In genomic region chr10:108836362-108836761, GRCh38 we compare ENCODE assay signal across 21 cellular contexts.
DNase-seq lines count a peak whose midpoint lies in the region; ATAC-seq, FAIRE-seq and TF ChIP-seq lines count a peak whose summit lies in the region.
"Had no signal": no experiment of that assay in that cellular context is flagged by ENCODE, and none has a peak within 500 bp of the region (broad histone marks: within the 10 kb centered on the region; RNA-seq: fewer than 3 reads in every experiment).

No MANE protein-coding gene starts in this region.

- TF ChIP-seq CTCF in OCI-LY3 (IDR thresholded peaks at IDR 0.05; ENCODE audit: low read depth, low read length), result no peak

- no peak overlapping the region for H3K4me3 ChIP-seq in OCI-LY3 (ENCODE audit: low read length)
- H3K4me3 ChIP-seq: GM23248 had no signal

- H4K20me1 ChIP-seq in OCI-LY3 (ENCODE audit: insufficient read depth, low read length), result no peaks in the 10 kb centered on the region

- H3K9me3 ChIP-seq in OCI-LY3 (ENCODE audit: insufficient read depth, low read length), result no peaks in the 10 kb centered on the region

- H3K9ac ChIP-seq in OCI-LY3 (ENCODE audit: low read length), result no peak overlapping the region
- H3K9ac ChIP-seq: GM23248 had no signal

- peaks cover 17% of the 10 kb centered on the region for H3K4me1 ChIP-seq in OCI-LY3 (ENCODE audit: low read length)

- peak overlapping the region; percentile 32; the same call in 1 of the 2 replicates for H3K4me2 ChIP-seq in OCI-LY3 (ENCODE audit: low read length)

- no peak for FAIRE-seq in GM12891 (lab: Jason Lieb, UNC)
- FAIRE-seq: GM12892 had no signal

- no peak for DNase-seq in stimulated activated CD4-positive, alpha-beta T cell treated with anti-CD3 and anti-CD28 coated beads, Interleukin-15, amount 100 ng/mL, for 24 hours
- DNase-seq in GM12891 (ENCODE audit: insufficient read length, low spot score) (no peak), left ventricle myocardium superior (no peak)
- no peak for DNase-seq in activated CD4-positive, alpha-beta T cell treated with anti-CD3 and anti-CD28 coated beads, Interleukin-2, amount 50 U/mL, for 4 hours
- DNase-seq: CD4-positive, CD25-positive, alpha-beta regulatory T cell; COR-L47; DND-41; GM23248; H9; Kasumi-1; NCI-H1417; NCI-H1694 treated with DMSO at 0.1 percent for 48 hours; NCI-H2081 treated with DMSO at 0.1 percent for 48 hours; NCI-H2171 treated with DMSO at 0.1 percent for 48 hours; NCI-H524 treated with DMSO at 0.1 percent for 48 hours; NCI-H82; Right ventricle myocardium superior had no signal

- ATAC-seq in GM19351 (IDR thresholded peaks at IDR 0.05; ENCODE audit: unreplicated experiment) (peak; percentile 49), HG03175 (IDR thresholded peaks at IDR 0.05; ENCODE audit: unreplicated experiment) (peak; percentile 49), left ventricle myocardium superior (no peak)

- H3K36me3 ChIP-seq in OCI-LY3 (replicated peaks; ENCODE audit: low read depth, low read length), result peaks cover 2% of the 10 kb centered on the region

- TF ChIP-seq POLR2A in GM12891 (IDR thresholded peaks at IDR 0.05; ENCODE audit: low read depth, low read length), result no peak

- H3K27ac ChIP-seq in OCI-LY3 (ENCODE audit: low read length), result no peak overlapping the region
- H3K27ac ChIP-seq: GM23248 had no signal

- H2AFZ ChIP-seq in OCI-LY3 (ENCODE audit: low read depth, low read length), result no peak overlapping the region
- H2AFZ ChIP-seq: GM23248 had no signal

- H3K27me3 ChIP-seq in OCI-LY3 (ENCODE audit: low read depth, low read length), result no peaks in the 10 kb centered on the region

- intact Hi-C loops in left ventricle myocardium superior (cut with micrococcal nuclease), result no loop called here

- no peaks in the 10 kb centered on the region for H3K79me2 ChIP-seq in OCI-LY3 (ENCODE audit: low read length)

TF ChIP-seq in GM12891, 5 proteins besides CTCF, POLR2A, EP300 and RAD21:
- TF ChIP-seq POLR2AphosphoS5 (IDR thresholded peaks at IDR 0.05; ENCODE audit: low read depth, low read length) (no peak), PAX5 (IDR thresholded peaks at IDR 0.05; ENCODE audit: insufficient read depth, low read length, severe bottlenecking) (no peak), POU2F2 (IDR thresholded peaks at IDR 0.05; ENCODE audit: low read depth, low read length) (no peak), TAF1 (IDR thresholded peaks at IDR 0.05; ENCODE audit: low read depth, low read length) (no peak), SPI1 (IDR thresholded peaks at IDR 0.05; ENCODE audit: low read depth, low read length) (no peak)
